35 cellular contexts compared by ENCODE assay signal in genomic region chr9:100408541-100409175, GRCh38. TPM values are rescaled to one million over a fixed set of nuclear protein-coding genes. Genes with fewer than 3 reads are reported as not detected.
DNase-seq lines count a peak whose midpoint lies in the region; ATAC-seq, FAIRE-seq and TF ChIP-seq lines count a peak whose summit lies in the region.
"Had no signal": no experiment of that assay in that cellular context is flagged by ENCODE, and none has a peak within 500 bp of the region (broad histone marks: within the 10 kb centered on the region; RNA-seq: fewer than 3 reads in every experiment).

No MANE protein-coding gene starts in this region.

- H3K4me3 Mint-ChIP-seq in natural killer cell treated with Interleukin-12 subunit alpha and Interleukin-12 subunit beta and Interleukin-15 and Interleukin-18, amount 100 ng/mL, for 72 hours, result no peak overlapping the region
- H3K4me3 Mint-ChIP-seq: activated CD4-positive, alpha-beta T cell treated with anti-CD3 and anti-CD28 coated beads, Interleukin-2, amount 10 ng/mL, durations not matched to agents 7 days and 5 days; activated naive CD8-positive, alpha-beta T cell treated with anti-CD3 and anti-CD28 coated beads for 36 hours; B cell; stimulated activated naive CD8-positive, alpha-beta T cell treated with anti-CD3 and anti-CD28 coated beads, Interleukin-15, amount 100 ng/mL, for 72 hours; WTC11 had no signal

- H3K36me3 ChIP-seq in Loucy (ENCODE audit: insufficient read depth, low read length) (no peaks in the 10 kb centered on the region), keratinocyte (ENCODE audit: control insufficient read depth in 2 of 2, extremely low read depth in 1 of 2, insufficient read depth in 2 of 2, low read length in 2 of 2) (no peaks in the 10 kb centered on the region)
- H3K36me3 ChIP-seq: colonic mucosa, right atrium auricular region, spleen, thoracic aorta had no signal

- no peak overlapping the region for H3K27ac Mint-ChIP-seq in natural killer cell treated with Interleukin-12 subunit alpha and Interleukin-12 subunit beta and Interleukin-15 and Interleukin-18, amount 100 ng/mL, for 72 hours
- H3K27ac Mint-ChIP-seq: activated CD4-positive, alpha-beta T cell treated with anti-CD3 and anti-CD28 coated beads, Interleukin-2, amount 10 ng/mL, durations not matched to agents 7 days and 5 days; activated naive CD8-positive, alpha-beta T cell treated with anti-CD3 and anti-CD28 coated beads for 36 hours; B cell; CD8-positive, alpha-beta memory T cell; stimulated activated naive CD8-positive, alpha-beta T cell treated with anti-CD3 and anti-CD28 coated beads, Interleukin-15, amount 100 ng/mL, for 72 hours; WTC11 had no signal

- H3K9me3 Mint-ChIP-seq in natural killer cell treated with Interleukin-12 subunit alpha and Interleukin-12 subunit beta and Interleukin-15 and Interleukin-18, amount 100 ng/mL, for 72 hours, result no peaks in the 10 kb centered on the region
- H3K9me3 Mint-ChIP-seq: activated naive CD8-positive, alpha-beta T cell treated with anti-CD3 and anti-CD28 coated beads for 36 hours; stimulated activated naive CD8-positive, alpha-beta T cell treated with anti-CD3 and anti-CD28 coated beads, Interleukin-15, amount 100 ng/mL, for 72 hours had no signal

- H3K9me3 ChIP-seq in Loucy (ENCODE audit: insufficient read depth, low read depth, low read length), result no peaks in the 10 kb centered on the region
- no peaks in the 10 kb centered on the region for H3K9me3 ChIP-seq in keratinocyte (ENCODE audit: control insufficient read depth, low read depth, low read length)
- H3K9me3 ChIP-seq: colonic mucosa, right atrium auricular region, spleen, thoracic aorta had no signal

- FAIRE-seq in keratinocyte (lab: Jason Lieb, UNC), result no peak
- FAIRE-seq: bronchial epithelial cell, GM12891, urothelium cell line had no signal

- H3K4me3 ChIP-seq in Loucy (ENCODE audit: low read length, poor library complexity, severe bottlenecking) (no peak overlapping the region), keratinocyte (ENCODE audit: control insufficient read depth in 2 of 3, extremely low read depth in 1 of 3, insufficient read depth in 2 of 3, low read depth in 1 of 3, low read length in 3 of 3) (no peak overlapping the region)
- H3K4me3 ChIP-seq: colonic mucosa, right atrium auricular region, spleen, thoracic aorta had no signal

- H3K4me1 Mint-ChIP-seq in natural killer cell treated with Interleukin-12 subunit alpha and Interleukin-12 subunit beta and Interleukin-15 and Interleukin-18, amount 100 ng/mL, for 72 hours (ENCODE audit: low read depth in 2 of 2), result peaks cover 16 to 17% of the 10 kb centered on the region in 2 donors

- no peaks in the 10 kb centered on the region for H3K9me2 ChIP-seq in Loucy (replicated peaks; ENCODE audit: low read depth, low read length)

- 0 out of 2 replicates have a peak overlapping the region, but pooled peaks have one; percentile 6 for H2AFZ ChIP-seq in Loucy (ENCODE audit: low read length)
- H2AFZ ChIP-seq in keratinocyte (ENCODE audit: control insufficient read depth, low read length), result peak overlapping the region; percentile 4

- ATAC-seq in natural killer cell treated with Interleukin-12 subunit alpha and Interleukin-12 subunit beta and Interleukin-15 and Interleukin-18, amount 100 ng/mL, for 72 hours, result no peak
- ATAC-seq: HCT116; left lobe of liver; stimulated activated naive CD8-positive, alpha-beta T cell treated with anti-CD3 and anti-CD28 coated beads, Interleukin-15, amount 100 ng/mL, for 72 hours; WTC11 had no signal

- H3K4me2 ChIP-seq in Loucy (ENCODE audit: low read depth, low read length, poor library complexity, severe bottlenecking) (no peak overlapping the region), keratinocyte (ENCODE audit: control insufficient read depth, extremely low read depth, insufficient read depth, low read depth, low read length) (no peak overlapping the region)

- DNase-seq in D341Med (ENCODE audit: low spot score) (peak; percentile 51), NCI-H82 treated with DMSO at 0.1 percent for 48 hours (lab: John Stamatoyannopoulos, UW; ENCODE audit: unreplicated experiment) (peak; percentile 5), keratinocyte (ENCODE audit: low read depth, low spot score) (no peak), cerebellum (ENCODE audit: low spot score) (no peak), T-helper 9 cell (no peak)
- no peak for DNase-seq in natural killer cell treated with Interleukin-12 subunit alpha and Interleukin-12 subunit beta and Interleukin-15 and Interleukin-18, amount 100 ng/mL, for 72 hours (ENCODE audit: low spot score)
- DNase-seq: ACHN; activated CD4-positive, alpha-beta T cell treated with anti-CD3 and anti-CD28 coated beads, Interleukin-2, amount 10 ng/mL, durations not matched to agents 7 days and 5 days; activated effector memory CD4-positive, alpha-beta T cell treated with anti-CD3 and anti-CD28 coated beads, Interleukin-2, amount 50 U/mL, for 16 hours; activated naive CD8-positive, alpha-beta T cell treated with anti-CD3 and anti-CD28 coated beads for 36 hours; activated T-cell treated with anti-CD3 and anti-CD28 coated beads, Interleukin-2, amount 50 U/mL, for 1 hour; anterior cingulate cortex; CD8-positive, alpha-beta memory T cell; colonic mucosa; DMS153; effector CD4-positive, alpha-beta T cell; mesendoderm; NCI-H1092 treated with DMSO at 0.1 percent for 48 hours; NCI-H2029 treated with DMSO at 0.1 percent for 48 hours; NCI-H226; NCI-H748 treated with DMSO at 0.1 percent for 48 hours; spleen; stimulated activated CD4-positive, alpha-beta T cell treated with anti-CD3 and anti-CD28 coated beads, Interleukin-2, amount 100 ng/mL, for 24 hours; stimulated activated naive CD8-positive, alpha-beta T cell treated with anti-CD3 and anti-CD28 coated beads, Interleukin-15, amount 100 ng/mL, for 72 hours; T-helper 1 cell had no signal

- TF ChIP-seq CTCF in Loucy (conservative IDR thresholded peaks at IDR 0.05; ENCODE audit: low read length) (no peak), keratinocyte (optimal IDR thresholded peaks at IDR 0.05 in 1 of 3, IDR thresholded peaks at IDR 0.05 in 1 of 3, conservative IDR thresholded peaks at IDR 0.05 in 1 of 3; ENCODE audit: extremely low read depth in 1 of 3, insufficient read depth in 2 of 3, low read length in 3 of 3) (no peak)

- H3K27me3 ChIP-seq in Loucy (ENCODE audit: insufficient read depth, low read length, poor library complexity, severe bottlenecking) (no peaks in the 10 kb centered on the region), keratinocyte (ENCODE audit: control insufficient read depth, extremely low read depth, insufficient read depth, low read length) (no peaks in the 10 kb centered on the region)
- H3K27me3 ChIP-seq: colonic mucosa, right atrium auricular region had no signal

- peaks cover 6% of the 10 kb centered on the region for H3K36me3 Mint-ChIP-seq in natural killer cell treated with Interleukin-12 subunit alpha and Interleukin-12 subunit beta and Interleukin-15 and Interleukin-18, amount 100 ng/mL, for 72 hours
- H3K36me3 Mint-ChIP-seq: activated naive CD8-positive, alpha-beta T cell treated with anti-CD3 and anti-CD28 coated beads for 36 hours had no signal

- peaks cover 15% of the 10 kb centered on the region for H3K4me1 ChIP-seq in Loucy (ENCODE audit: insufficient read depth, low read length, poor library complexity, severe bottlenecking)
- peaks cover 8% of the 10 kb centered on the region for H3K4me1 ChIP-seq in keratinocyte (ENCODE audit: control insufficient read depth, extremely low read depth, insufficient read depth, low read length)
- H3K4me1 ChIP-seq: colonic mucosa had no signal

- no peaks in the 10 kb centered on the region for H3K9me1 ChIP-seq in keratinocyte (ENCODE audit: control insufficient read depth, extremely low read depth, insufficient read depth, low read length)

- H3K79me2 ChIP-seq in Loucy (ENCODE audit: insufficient read depth, low read length) (no peaks in the 10 kb centered on the region), keratinocyte (ENCODE audit: control insufficient read depth, insufficient read depth, low read length) (no peaks in the 10 kb centered on the region)

- H3K9ac ChIP-seq in Loucy (ENCODE audit: low read depth, low read length, poor library complexity, severe bottlenecking), result no peak overlapping the region
- no peak overlapping the region for H3K9ac ChIP-seq in keratinocyte (ENCODE audit: control insufficient read depth, extremely low read depth, insufficient read depth, low read length)

- no peaks in the 10 kb centered on the region for H4K20me1 ChIP-seq in Loucy (ENCODE audit: insufficient read depth, low read length, poor library complexity, severe bottlenecking)
- no peaks in the 10 kb centered on the region for H4K20me1 ChIP-seq in keratinocyte (ENCODE audit: control insufficient read depth, extremely low read depth, insufficient read depth, low read length)

- peaks cover 18 to 19% of the 10 kb centered on the region in 2 donors for H3K27me3 Mint-ChIP-seq in natural killer cell treated with Interleukin-12 subunit alpha and Interleukin-12 subunit beta and Interleukin-15 and Interleukin-18, amount 100 ng/mL, for 72 hours

- H3K27ac ChIP-seq in keratinocyte (ENCODE audit: control insufficient read depth, insufficient read depth, low read length), result no peak overlapping the region
- H3K27ac ChIP-seq: colonic mucosa, right atrium auricular region, spleen, thoracic aorta had no signal

- no peaks in the 10 kb centered on the region for H3F3A ChIP-seq in Loucy (ENCODE audit: low read depth)

- dilution Hi-C loops in keratinocyte (cut with MboI; ENCODE audit: extremely low pct_ligation_motif_present, low sequenced_read_pairs), result no loop called here

RNA-seq across cellular contexts. Expression of gene MSANTD3, which starts 18.3 kb away (rescaled TPM):
- polyA plus RNA-seq in keratinocyte, result 23.3 to 66.2 TPM (median 50.7 TPM) in 3 replicates
- 11.4 TPM for polyA plus RNA-seq in keratinocyte (2011; ENCODE audit: low read depth)
- polyA plus RNA-seq in keratinocyte (2011; cell fraction: cytosol; rRNA removed), result 41.4 and 49.1 TPM in 2 replicates
- 24.3 and 30.9 TPM in 2 replicates for polyA plus RNA-seq in keratinocyte (2011; cell fraction: nucleus; rRNA removed)
- 19.7 and 52.1 TPM in 2 replicates for polyA plus RNA-seq in keratinocyte (2012; ENCODE audit: low replicate concordance)
- polyA minus RNA-seq in keratinocyte, result 10.5 to 28.8 TPM (median 22.3 TPM) in 3 replicates
- 42.0 TPM for polyA minus RNA-seq in keratinocyte (2011; cell fraction: cytosol; rRNA and poly(A)+ RNA removed)
- 9.6 and 15.5 TPM in 2 replicates for polyA minus RNA-seq in keratinocyte (2011; cell fraction: nucleus; rRNA and poly(A)+ RNA removed)
- total RNA-seq in cerebellum, result 30.7 TPM
- 10 to 100 TPM in 1 of 2 donors, 1 to 10 TPM in 1; 9.2 to 17.5 TPM for total RNA-seq in natural killer cell treated with Interleukin-12 subunit alpha and Interleukin-12 subunit beta and Interleukin-15 and Interleukin-18, amount 100 ng/mL, for 72 hours

RNA-seq across cellular contexts. Expression of gene TEX10, which starts 55.9 kb away (rescaled TPM):
- 31.3 to 50.7 TPM (median 32.9 TPM) in 3 replicates for polyA plus RNA-seq in keratinocyte
- 18.6 TPM for polyA plus RNA-seq in keratinocyte (2011; ENCODE audit: low read depth)
- 19.1 and 39.6 TPM in 2 replicates for polyA plus RNA-seq in keratinocyte (2011; cell fraction: cytosol; rRNA removed)
- polyA plus RNA-seq in keratinocyte (2011; cell fraction: nucleus; rRNA removed), result 40.9 and 50.7 TPM in 2 replicates
- 23.4 and 26.6 TPM in 2 replicates for polyA plus RNA-seq in keratinocyte (2012; ENCODE audit: low replicate concordance)
- 12.5 to 58.2 TPM (median 29.1 TPM) in 3 replicates for polyA minus RNA-seq in keratinocyte
- 15.0 TPM for polyA minus RNA-seq in keratinocyte (2011; cell fraction: cytosol; rRNA and poly(A)+ RNA removed)
- polyA minus RNA-seq in keratinocyte (2011; cell fraction: nucleus; rRNA and poly(A)+ RNA removed), result 26.2 and 50.9 TPM in 2 replicates
- total RNA-seq in cerebellum, result 35.7 TPM
- total RNA-seq in natural killer cell treated with Interleukin-12 subunit alpha and Interleukin-12 subunit beta and Interleukin-15 and Interleukin-18, amount 100 ng/mL, for 72 hours, result 10 to 100 TPM; 17.3 to 37.7 TPM

Comparison
In these comparisons a context has a peak if more than half of its experiments do, and no peak if none do; other contexts are left out.
1. DNase-seq: peak in D341Med (single experiment) and NCI-H82 treated with DMSO at 0.1 percent for 48 hours (single experiment); none in keratinocyte (single experiment), cerebellum (single experiment), T-helper 9 cell (single experiment) and natural killer cell treated with Interleukin-12 subunit alpha and Interleukin-12 subunit beta and Interleukin-15 and Interleukin-18, amount 100 ng/mL, for 72 hours (single experiment).